In genomic region chr7:111381590-111381989, GRCh38 we compare ENCODE assay signal across 11 cellular contexts.
"Had no signal": no experiment of that assay in that cellular context is flagged by ENCODE, and none has a peak within 500 bp of the region (broad histone marks: within the 10 kb centered on the region; RNA-seq: fewer than 3 reads in every experiment).

No MANE protein-coding gene starts in this region.

- H3K9me3 Mint-ChIP-seq: GM23338, H9 had no signal

- H3K27ac ChIP-seq: GM23248 had no signal

- H3K9me3 ChIP-seq: HAP-1 had no signal

- H3K9ac ChIP-seq: GM23248 had no signal

- H3K4me1 Mint-ChIP-seq: GM23338, H9 had no signal

- H3K4me1 ChIP-seq: HAP-1 had no signal

- H3K4me3 Mint-ChIP-seq: GM23338, H9, HFFc6 had no signal

- H3K36me3 ChIP-seq: HAP-1 had no signal

- H2AFZ ChIP-seq: GM23248, GM23338 had no signal

- H3K27ac Mint-ChIP-seq: GM23338, H9, HFFc6 had no signal

- H3K4me2 ChIP-seq: GM23338 had no signal

- DNase-seq: GM23248, GOT3, H7, H9, HCEC 1CT, HFFc6 had no signal

- H3K4me3 ChIP-seq: GM23248, GM23338, HAP-1 had no signal

- FAIRE-seq: H1, H54 had no signal

- ATAC-seq: GM23338, HCT116 had no signal
